Comparison of ENCODE assay signal across 8 cellular contexts in the genomic region with DNA sequence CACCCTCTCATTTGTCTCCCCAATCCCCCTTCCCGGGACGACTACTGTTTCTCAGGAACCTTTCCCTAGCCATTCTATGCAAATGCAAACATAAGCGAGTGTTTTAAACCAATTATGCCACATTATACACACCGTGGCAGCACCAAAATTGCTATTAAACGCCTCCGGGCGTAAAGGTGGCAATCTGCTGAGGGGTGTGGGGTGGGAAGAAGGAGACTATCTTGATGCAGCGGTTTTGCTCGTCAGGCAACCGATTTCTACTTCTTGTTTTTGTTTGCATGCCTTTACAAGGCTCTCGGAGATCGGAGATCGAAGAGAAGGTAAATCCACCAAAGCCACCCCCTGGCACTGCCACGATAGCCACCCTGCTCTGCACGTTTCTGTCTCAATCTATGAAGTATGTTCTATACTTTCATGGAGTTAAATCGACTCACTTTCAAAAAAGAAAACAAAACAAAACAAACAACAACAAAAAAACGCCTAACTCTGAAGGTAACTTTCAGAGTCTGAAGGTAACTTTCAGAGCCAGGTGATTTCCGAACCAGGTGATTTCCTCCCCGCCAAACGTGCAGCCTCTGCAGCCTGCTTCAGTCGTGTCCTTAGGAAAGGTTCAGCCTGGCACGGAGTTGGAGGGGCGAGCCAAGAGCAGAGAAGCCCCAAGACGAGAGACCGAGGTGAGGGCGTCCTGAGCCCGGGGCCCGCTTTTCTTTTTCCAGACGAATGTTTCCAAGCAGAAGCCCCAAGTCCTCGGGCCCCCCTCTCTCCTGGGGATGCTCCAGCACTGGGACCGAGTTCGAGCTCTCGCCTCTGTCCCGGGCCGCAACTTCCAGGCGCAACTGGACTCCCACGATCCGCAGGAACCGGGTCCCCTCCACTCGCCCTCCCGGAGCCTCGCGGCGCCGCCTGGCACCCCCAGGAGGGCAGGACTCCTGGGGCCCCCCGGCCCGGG. TPM values are rescaled to one million over a fixed set of nuclear protein-coding genes. Genes with fewer than 3 reads are reported as not detected.
DNase-seq lines count a peak whose midpoint lies in the region; ATAC-seq and TF ChIP-seq lines count a peak whose summit lies in the region.

No MANE protein-coding gene starts in this region.

- peak; percentile 11 for ATAC-seq in GM21526 (IDR thresholded peaks at IDR 0.05; ENCODE audit: low FRiP score, unreplicated experiment)

- H3K9me3 Mint-ChIP-seq in Caco-2 (ENCODE audit: unreplicated experiment) = no peaks in the 10 kb centered on the region
- H3K9me3 Mint-ChIP-seq in activated naive CD4-positive, alpha-beta T cell treated with anti-CD3 and anti-CD28 coated beads, Interleukin-2, amount 10 ng/mL, durations not matched to agents 7 days and 5 days = no peaks in the 10 kb centered on the region

- CTCF ChIA-PET in Caco-2 (lab: Charles Lee) = interaction anchor here (1.0 to 1.5 kb wide), 3 partner anchors 55 to 86 kb away, joined by 3 to 7 read pairs (median 3); no protein-coding TSS in a partner anchor
- CTCF ChIA-PET in activated naive CD4-positive, alpha-beta T cell treated with anti-CD3 and anti-CD28 coated beads, Interleukin-2, amount 10 ng/mL, durations not matched to agents 7 days and 5 days (lab: Charles Lee) = interaction anchor here (1.0 to 1.9 kb wide), 4 partner anchors 23 to 86 kb away, joined by 3 to 5 read pairs (median 4); no protein-coding TSS in a partner anchor

- peak overlapping the region; percentile 81 for H3K4me3 Mint-ChIP-seq in Caco-2 (ENCODE audit: unreplicated experiment)
- H3K4me3 Mint-ChIP-seq in activated naive CD4-positive, alpha-beta T cell treated with anti-CD3 and anti-CD28 coated beads, Interleukin-2, amount 10 ng/mL, durations not matched to agents 7 days and 5 days = peak overlapping the region; percentile 91

- H3K4me3 ChIP-seq in Caco-2 (ENCODE audit: low read depth, low read length) (peak overlapping the region; percentile 94), iPS-18c (ENCODE audit: insufficient read depth, low read depth, low read length) (peak overlapping the region; percentile 68)

- peaks cover 21% of the 10 kb centered on the region for H3K4me1 Mint-ChIP-seq in Caco-2 (ENCODE audit: low read depth, unreplicated experiment)
- H3K4me1 Mint-ChIP-seq in activated naive CD4-positive, alpha-beta T cell treated with anti-CD3 and anti-CD28 coated beads, Interleukin-2, amount 10 ng/mL, durations not matched to agents 7 days and 5 days = peaks cover 55% of the 10 kb centered on the region

- BruUV-seq in Caco-2 (replicated peaks; lab: Mats Ljungman, UMichigan) = no TSS peak

- no peaks in the 10 kb centered on the region for H3K36me3 Mint-ChIP-seq in Caco-2 (ENCODE audit: insufficient read depth, unreplicated experiment)
- H3K36me3 Mint-ChIP-seq in activated naive CD4-positive, alpha-beta T cell treated with anti-CD3 and anti-CD28 coated beads, Interleukin-2, amount 10 ng/mL, durations not matched to agents 7 days and 5 days = peaks cover 19% of the 10 kb centered on the region

- no peaks in the 10 kb centered on the region for H3K27me3 ChIP-seq in Caco-2 (replicated peaks; ENCODE audit: control insufficient read depth, insufficient read depth, low read length)

- peak overlapping the region; percentile 45 for H3K27ac Mint-ChIP-seq in Caco-2 (ENCODE audit: unreplicated experiment)
- H3K27ac Mint-ChIP-seq in activated naive CD4-positive, alpha-beta T cell treated with anti-CD3 and anti-CD28 coated beads, Interleukin-2, amount 10 ng/mL, durations not matched to agents 7 days and 5 days = peak overlapping the region; percentile 95

- no peaks in the 10 kb centered on the region for H3K9me3 ChIP-seq in Caco-2
- no peaks in the 10 kb centered on the region for H3K9me3 ChIP-seq in iPS-18c (ENCODE audit: control insufficient read depth, insufficient read depth, low read length)

- intact Hi-C loops in Caco-2 (cut with micrococcal nuclease; ENCODE audit: unreplicated experiment) = loop anchor here (1.0 to 2.0 kb wide), 6 partner anchors 25 to 1204 kb away; partner anchors contain the start of gene CDK1

- DNase-seq in Caco-2 (peak; percentile 24 to 63), NCI-H1105 treated with DMSO at 0.1 percent for 48 hours (lab: John Stamatoyannopoulos, UW) (peak; percentile 30), NCI-H524 (lab: John Stamatoyannopoulos, UW) (no peak), A172 (ENCODE audit: low spot score) (no peak)
- peak; percentile 52 for DNase-seq in activated naive CD4-positive, alpha-beta T cell treated with anti-CD3 and anti-CD28 coated beads, Interleukin-2, amount 10 ng/mL, durations not matched to agents 7 days and 5 days
- DNase-seq in stimulated activated CD4-positive, alpha-beta T cell treated with anti-CD3 and anti-CD28 coated beads, TNF-alpha, amount 100 ng/mL, for 1 hour (ENCODE audit: low read depth in 3 of 3, low spot score in 1 of 3) = peak in 2 of 3 donors; percentile 2 to 7

- H3K27me3 Mint-ChIP-seq in Caco-2 (ENCODE audit: insufficient read depth, unreplicated experiment) = no peaks in the 10 kb centered on the region
- peaks cover 27% of the 10 kb centered on the region for H3K27me3 Mint-ChIP-seq in activated naive CD4-positive, alpha-beta T cell treated with anti-CD3 and anti-CD28 coated beads, Interleukin-2, amount 10 ng/mL, durations not matched to agents 7 days and 5 days

- no peak for TF ChIP-seq CTCF in Caco-2 (IDR thresholded peaks at IDR 0.05; ENCODE audit: insufficient read depth in 1 of 2, low read depth in 1 of 2, low read length in 1 of 2, severe bottlenecking in 1 of 2, unreplicated experiment in 1 of 2)

- H3K4me1 ChIP-seq in Caco-2 = peaks cover 22% of the 10 kb centered on the region

- POLR2A ChIA-PET in Caco-2 (lab: Charles Lee) = interaction anchor here (1.5 kb wide), 1 partner anchor 46 kb away, joined by 4 read pairs; the partner anchor contains the start of gene CDK1

- no peaks in the 10 kb centered on the region for H3K36me3 ChIP-seq in Caco-2 (ENCODE audit: control insufficient read depth, insufficient read depth, low read length)

RNA-seq across cellular contexts. Expression of gene CDK1, which starts 45.8 kb away (rescaled TPM):
- 193 and 199 TPM in 2 replicates for total RNA-seq in Caco-2 (2022)
- 230 and 248 TPM in 2 replicates for total RNA-seq in A172 (2014; rRNA removed; shearing (Covaris generic))

Comparison
In these comparisons a context has a peak if more than half of its experiments do, and no peak if none do; other contexts are left out.
1. DNase-seq: peak in Caco-2 (2 of 2), NCI-H1105 treated with DMSO at 0.1 percent for 48 hours (single experiment), activated naive CD4-positive, alpha-beta T cell treated with anti-CD3 and anti-CD28 coated beads, Interleukin-2, amount 10 ng/mL, durations not matched to agents 7 days and 5 days (single experiment) and stimulated activated CD4-positive, alpha-beta T cell treated with anti-CD3 and anti-CD28 coated beads, TNF-alpha, amount 100 ng/mL, for 1 hour (2 of 3); none in NCI-H524 (0 of 2) and A172 (single experiment).